16 cellular contexts compared by ENCODE assay signal in genomic region chr7:151832656-151833055, GRCh38. TPM values are rescaled to one million over a fixed set of nuclear protein-coding genes. Genes with fewer than 3 reads are reported as not detected.
DNase-seq lines count a peak whose midpoint lies in the region; ATAC-seq and TF ChIP-seq lines count a peak whose summit lies in the region.
"Had no signal": no experiment of that assay in that cellular context is flagged by ENCODE, and none has a peak within 500 bp of the region (broad histone marks: within the 10 kb centered on the region; RNA-seq: fewer than 3 reads in every experiment).

No MANE protein-coding gene starts in this region.

- WGBS in neuronal stem cell (ENCODE audit: extremely low coverage in 2 of 2, insufficient read length in 2 of 2, insufficient replicate concordance in 1 of 2), 2 donors: no CpG with 5 or more reads among the region's 11 CpGs

- H2AFZ ChIP-seq in neuronal stem cell (ENCODE audit: low read length): no peak overlapping the region

- no peak overlapping the region for H3K9ac ChIP-seq in neuronal stem cell (ENCODE audit: low read depth, low read length, poor library complexity)

- H3K27ac Mint-ChIP-seq in T-helper 17 cell (no peak overlapping the region), chondrocyte (ENCODE audit: unreplicated experiment) (no peak overlapping the region)
- H3K27ac Mint-ChIP-seq: HFFc6 had no signal

- no peaks in the 10 kb centered on the region for H3K27me3 Mint-ChIP-seq in T-helper 17 cell
- H3K27me3 Mint-ChIP-seq in chondrocyte (ENCODE audit: low read depth): peaks cover 9% of the 10 kb centered on the region
- H3K27me3 Mint-ChIP-seq: CD4-positive, alpha-beta memory T cell had no signal

- H3K4me1 ChIP-seq in neuronal stem cell (ENCODE audit: control insufficient read depth in 2 of 2, insufficient read depth in 1 of 2, low read depth in 1 of 2, low read length in 2 of 2): peaks cover 0 to 7% of the 10 kb centered on the region in 2 donors
- H3K4me1 ChIP-seq in SJCRH30: peaks cover 5% of the 10 kb centered on the region
- H3K4me1 ChIP-seq: A549, BE2C, Caco-2 had no signal

- H3K4me2 ChIP-seq in neuronal stem cell (ENCODE audit: insufficient read depth, low read length, poor library complexity, severe bottlenecking): no peak overlapping the region
- H3K4me2 ChIP-seq: A549 had no signal

- H3K27me3 ChIP-seq in neuronal stem cell (ENCODE audit: control insufficient read depth in 3 of 3, insufficient read depth in 3 of 3, low read depth in 1 of 3, low read length in 3 of 3) (peaks cover 0 to 19% (median 0%) of the 10 kb centered on the region in 3 experiments), SJCRH30 (no peaks in the 10 kb centered on the region)
- H3K27me3 ChIP-seq: BE2C had no signal

- peak overlapping the region; percentile 80 for H2BK15ac ChIP-seq in neuronal stem cell (ENCODE audit: low read length)

- no peak overlapping the region for H3K4me3 ChIP-seq in neuronal stem cell (ENCODE audit: low read length in 2 of 2)
- no peak overlapping the region for H3K4me3 ChIP-seq in coronary artery
- H3K4me3 ChIP-seq in SJCRH30: no peak overlapping the region
- H3K4me3 ChIP-seq: A549 had no signal

- H3K36me3 Mint-ChIP-seq in T-helper 17 cell (ENCODE audit: low read depth) (no peaks in the 10 kb centered on the region), chondrocyte (ENCODE audit: low read depth) (no peaks in the 10 kb centered on the region)

- H4K91ac ChIP-seq in neuronal stem cell (ENCODE audit: low read depth, low read length, poor library complexity): no peak overlapping the region

- H3K4me1 Mint-ChIP-seq in T-helper 17 cell: peaks cover 24% of the 10 kb centered on the region
- no peaks in the 10 kb centered on the region for H3K4me1 Mint-ChIP-seq in chondrocyte (ENCODE audit: low read depth)

- H3K23ac ChIP-seq in neuronal stem cell (ENCODE audit: low read depth, low read length, poor library complexity): peak overlapping the region; percentile 61

- DNase-seq in T-helper 17 cell (no peak), chondrocyte (ENCODE audit: low spot score) (peak; percentile 76), neuronal stem cell (ENCODE audit: low spot score) (no peak), coronary artery (ENCODE audit: low spot score) (no peak), SJCRH30 (no peak), SHP77 (lab: John Stamatoyannopoulos, UW) (no peak)
- DNase-seq: BE2C; Caco-2; CD4-positive, alpha-beta memory T cell; DND-41; GDM1; HCEC 1CT; HFFc6 had no signal

- no peak overlapping the region for H3K18ac ChIP-seq in neuronal stem cell (ENCODE audit: low read length)

- peaks cover 3% of the 10 kb centered on the region for H3K9me3 Mint-ChIP-seq in chondrocyte (ENCODE audit: low read depth)
- H3K9me3 Mint-ChIP-seq: CD4-positive, alpha-beta memory T cell; HFFc6 had no signal

- H3K14ac ChIP-seq in neuronal stem cell (ENCODE audit: low read length): no peak overlapping the region

- no peak overlapping the region for H4K8ac ChIP-seq in neuronal stem cell (ENCODE audit: low read depth, low read length)

- no peak for ATAC-seq in T-helper 17 cell
- ATAC-seq: HepG2 had no signal

- no peak overlapping the region for H2AK5ac ChIP-seq in neuronal stem cell (ENCODE audit: low read depth, low read length)

- peak overlapping the region; percentile 69 for H2BK120ac ChIP-seq in neuronal stem cell (ENCODE audit: low read depth, low read length)

- H3K27ac ChIP-seq in neuronal stem cell (replicated peaks; ENCODE audit: low read length): no peak overlapping the region
- no peak overlapping the region for H3K27ac ChIP-seq in coronary artery
- no peak overlapping the region for H3K27ac ChIP-seq in SJCRH30
- H3K27ac ChIP-seq: A549, C4-2B had no signal

- H3K36me3 ChIP-seq in neuronal stem cell (replicated peaks in 1 of 2; ENCODE audit: control insufficient read depth in 2 of 2, insufficient read depth in 2 of 2, low read length in 2 of 2) (no peaks in the 10 kb centered on the region), SJCRH30 (no peaks in the 10 kb centered on the region)
- H3K36me3 ChIP-seq: BE2C had no signal

- H3K9me3 ChIP-seq in T-helper 17 cell (ENCODE audit: control insufficient read depth, low read length, poor library complexity, severe bottlenecking) (no peaks in the 10 kb centered on the region), neuronal stem cell (replicated peaks in 1 of 2; ENCODE audit: control insufficient read depth in 2 of 2, insufficient read depth in 1 of 2, low read depth in 1 of 2, low read length in 2 of 2) (peaks cover 0 to 2% of the 10 kb centered on the region in 2 donors), SJCRH30 (replicated peaks) (no peaks in the 10 kb centered on the region)
- H3K9me3 ChIP-seq: A549, BE2C, Caco-2 had no signal

- peak overlapping the region; percentile 62 for H2BK5ac ChIP-seq in neuronal stem cell (ENCODE audit: low read length)

- H3K79me1 ChIP-seq in neuronal stem cell (ENCODE audit: low read depth, low read length): no peaks in the 10 kb centered on the region

- H2BK12ac ChIP-seq in neuronal stem cell (ENCODE audit: low read length): no peak overlapping the region

- H3K4ac ChIP-seq in neuronal stem cell (ENCODE audit: low read length): no peak overlapping the region

- TF ChIP-seq CTCF in chondrocyte (IDR thresholded peaks at IDR 0.05) (no peak), coronary artery (IDR thresholded peaks at IDR 0.05) (no peak)

- peak overlapping the region; percentile 62 for H3K4me3 Mint-ChIP-seq in T-helper 17 cell
- H3K4me3 Mint-ChIP-seq in chondrocyte (ENCODE audit: unreplicated experiment): no peak overlapping the region
- H3K4me3 Mint-ChIP-seq: HFFc6 had no signal

RNA-seq across cellular contexts. Expression of gene PRKAG2, which starts 44.3 kb away (rescaled TPM):
- total RNA-seq in T-helper 17 cell: 10 to 100 TPM; 41.3 to 51.8 TPM
- total RNA-seq in chondrocyte: 16.1 to 35.4 TPM (median 33.6 TPM) in 3 replicates
- polyA plus RNA-seq in neuronal stem cell (2013, experiment 1 of 2): 23.4 TPM
- 21.8 TPM for polyA plus RNA-seq in neuronal stem cell (2013, experiment 2 of 2)
- total RNA-seq in SJCRH30 (2014; rRNA removed; shearing (Covaris generic)): 9.5 and 10.9 TPM in 2 replicates
